In genomic region chr21:43956667-43957030, GRCh38 we compare ENCODE assay signal across 1 cellular context.
TF ChIP-seq lines count a peak whose summit lies in the region.

No MANE protein-coding gene starts in this region.

TF ChIP-seq in H1, 55 proteins besides CTCF, POLR2A, EP300 and RAD21 (continued from another document):
- TF ChIP-seq KDM5A (IDR thresholded peaks at IDR 0.05; ENCODE audit: low read length) (no peak), TBP (IDR thresholded peaks at IDR 0.05; ENCODE audit: low read depth, low read length) (no peak), E2F6 (IDR thresholded peaks at IDR 0.05) (no peak), MAFK (IDR thresholded peaks at IDR 0.05; ENCODE audit: low read depth, low read length) (no peak), CHD1 (IDR thresholded peaks at IDR 0.05; ENCODE audit: low read depth, low read length) (no peak), BCL11A (IDR thresholded peaks at IDR 0.05; ENCODE audit: low read depth in 2 of 2, low read length in 2 of 2) (no peak), SAP30 (IDR thresholded peaks at IDR 0.05; ENCODE audit: insufficient read depth, insufficient replicate concordance, low read length) (no peak)
